Comparison of ENCODE assay signal across 13 cellular contexts in genomic region chr4:15455290-15455689, GRCh38. TPM values are rescaled to one million over a fixed set of nuclear protein-coding genes. Genes with fewer than 3 reads are reported as not detected.
DNase-seq lines count a peak whose midpoint lies in the region; ATAC-seq and TF ChIP-seq lines count a peak whose summit lies in the region.
"Had no signal": no experiment of that assay in that cellular context is flagged by ENCODE, and none has a peak within 500 bp of the region (broad histone marks: within the 10 kb centered on the region; RNA-seq: fewer than 3 reads in every experiment).

No MANE protein-coding gene starts in this region.

- H3K27me3 ChIP-seq in IMR-90 (ENCODE audit: control insufficient read depth, insufficient read depth, low read length) (no peaks in the 10 kb centered on the region; the same call in 1 of the 2 replicates), liver (ENCODE audit: control insufficient read depth in 4 of 4, insufficient read depth in 4 of 4, low read length in 3 of 4) (no peaks in the 10 kb centered on the region), transverse colon (no peaks in the 10 kb centered on the region)

- peak overlapping the region; percentile 45 for H2BK120ac ChIP-seq in IMR-90 (ENCODE audit: low read depth, low read length)

- H2AK9ac ChIP-seq in IMR-90 (replicated peaks; ENCODE audit: low read depth, low read length, poor library complexity), result no peak overlapping the region

- H2BK5ac ChIP-seq in IMR-90 (ENCODE audit: low read depth, low read length, poor library complexity, severe bottlenecking), result no peak overlapping the region

- H3K4me1 ChIP-seq in IMR-90 (ENCODE audit: control insufficient read depth, insufficient read depth, low read length) (peaks cover 36% of the 10 kb centered on the region), liver (ENCODE audit: control insufficient read depth in 4 of 4, insufficient read depth in 4 of 4, low read length in 3 of 4) (peaks cover 0 to 10% (median 5%) of the 10 kb centered on the region in 4 donors), transverse colon (peaks cover 0 to 23% (median 12%) of the 10 kb centered on the region in 4 donors)

- H2BK15ac ChIP-seq in IMR-90 (ENCODE audit: low read depth, low read length), result 0 out of 3 replicates have a peak overlapping the region, but pooled peaks have one; percentile 46

- peak overlapping the region; percentile 8 for H3K4ac ChIP-seq in IMR-90 (ENCODE audit: low read depth, low read length)

- TF ChIP-seq POLR2A in IMR-90 (IDR thresholded peaks at IDR 0.05; ENCODE audit: low read depth, low read length) (no peak), transverse colon (IDR thresholded peaks at IDR 0.05) (no peak)

- no peak overlapping the region for H2AFZ ChIP-seq in IMR-90 (replicated peaks; ENCODE audit: low read length, poor library complexity)

- no peak for TF ChIP-seq CTCF in IMR-90 (conservative IDR thresholded peaks at IDR 0.05; ENCODE audit: low read depth, low read length)
- no peak for TF ChIP-seq CTCF in liver (IDR thresholded peaks at IDR 0.05; ENCODE audit: low read depth, low read length, missing input control)
- no peak for TF ChIP-seq CTCF in transverse colon (IDR thresholded peaks at IDR 0.05)

- peak overlapping the region in 1 of 2 experiments; percentile 45; a peak in 1 of 4 replicates for H4K8ac ChIP-seq in IMR-90 (ENCODE audit: low read depth in 2 of 2, low read length in 2 of 2)

- CTCF ChIA-PET in IMR-90 (lab: Yijun Ruan, JAX), result interaction anchor here (0.6 kb wide), 1 partner anchor 182 kb away, joined by 6 read pairs; no protein-coding TSS in a partner anchor

- no TSS peak for BruUV-seq in IMR-90 (replicated peaks; lab: Mats Ljungman, UMichigan)

- DNase-seq in IMR-90 (peak; percentile 50), dedifferentiated amniotic fluid mesenchymal stem cell (ENCODE audit: extremely low spot score) (peak; percentile 48), transverse colon (peak; percentile 11), NCI-H748 (lab: John Stamatoyannopoulos, UW; ENCODE audit: unreplicated experiment) (no peak)
- no peak for DNase-seq in activated CD8-positive, alpha-beta memory T cell treated with anti-CD3 and anti-CD28 coated beads, Interleukin-2, amount 50 U/mL, for 48 hours
- DNase-seq: activated naive CD8-positive, alpha-beta T cell treated with anti-CD3 and anti-CD28 coated beads for 36 hours; effector CD8-positive, alpha-beta T cell; Kasumi-1; NCI-H2171 treated with DMSO at 0.1 percent for 48 hours had no signal

- no peak overlapping the region for H3K27ac ChIP-seq in IMR-90 (ENCODE audit: insufficient read depth, low read length)
- H3K27ac ChIP-seq in liver (ENCODE audit: low read depth in 1 of 2, low read length in 2 of 2), result peak overlapping the region in 1 of 2 donors; percentile 46
- peak overlapping the region in 2 of 4 donors; percentile 42 to 48 for H3K27ac ChIP-seq in transverse colon

- peak overlapping the region; percentile 57 for H3K18ac ChIP-seq in IMR-90 (ENCODE audit: low read depth, low read length)

- no peaks in the 10 kb centered on the region for H3K36me3 ChIP-seq in IMR-90 (ENCODE audit: control insufficient read depth, insufficient read depth, low read length)
- H3K36me3 ChIP-seq in liver (ENCODE audit: control insufficient read depth in 4 of 4, insufficient read depth in 3 of 4, low read depth in 1 of 4, low read length in 3 of 4), result no peaks in the 10 kb centered on the region
- H3K36me3 ChIP-seq in transverse colon, result no peaks in the 10 kb centered on the region

- H3K23ac ChIP-seq in IMR-90 (ENCODE audit: low read depth, low read length), result no peak overlapping the region

- ATAC-seq in IMR-90 (ENCODE audit: low read depth) (no peak), HG03432 (IDR thresholded peaks at IDR 0.05; ENCODE audit: unreplicated experiment) (no peak)

- TF ChIP-seq RAD21 in IMR-90 (IDR thresholded peaks at IDR 0.05; ENCODE audit: low read length), result no peak
- TF ChIP-seq RAD21 in liver (IDR thresholded peaks at IDR 0.05), result peak; percentile 35 to 56

- no peak overlapping the region for H3K56ac ChIP-seq in IMR-90 (ENCODE audit: extremely low read depth, insufficient read depth, low read length)

- intact Hi-C loops in IMR-90 (cut with micrococcal nuclease) (loop anchor here (5.0 kb wide), 1 partner anchor 438 kb away; no protein-coding TSS in a partner anchor), transverse colon (cut with DNase I; ENCODE audit: low total_unique reads) (no loop called here)

- POLR2A ChIA-PET in IMR-90 (lab: Charles Lee; ENCODE audit: unreplicated experiment), result no interaction called here

- H4K5ac ChIP-seq in IMR-90 (ENCODE audit: low read depth, low read length), result peak overlapping the region; percentile 17

- no peak for TF ChIP-seq EP300 in transverse colon (IDR thresholded peaks at IDR 0.05; ENCODE audit: low read depth)

- H2BK20ac ChIP-seq in IMR-90 (ENCODE audit: low read depth, low read length), result peak overlapping the region; percentile 2; the same call in 1 of the 2 replicates

- dilution Hi-C loops in IMR-90 (cut with HindIII; ENCODE audit: low sequenced_read_pairs, unreplicated experiment), result no loop called here

- H3K4me3 ChIP-seq in IMR-90 (ENCODE audit: insufficient read depth, low read depth, low read length), result no peak overlapping the region
- no peak overlapping the region for H3K4me3 ChIP-seq in liver (ENCODE audit: low read depth in 1 of 3, low read length in 3 of 3)
- no peak overlapping the region for H3K4me3 ChIP-seq in transverse colon
- H3K4me3 ChIP-seq: smooth muscle cell had no signal

- H3K79me1 ChIP-seq in IMR-90 (ENCODE audit: low read depth in 1 of 2, low read length in 2 of 2), result no peaks in the 10 kb centered on the region

- no CpG with 5 or more reads among the region's 3 CpGs for WGBS in IMR-90 (ENCODE audit: extremely low coverage in 2 of 2, insufficient read length in 1 of 2), 2 experiments
- 54% methylated on average over 3 of the region's 3 CpGs for WGBS in liver
- WGBS in transverse colon (ENCODE audit: low coverage in 1 of 2), 2 donors, result 71 to 100% methylated on average over 1 to 3 of the region's 3 CpGs

- H2AK5ac ChIP-seq in IMR-90 (ENCODE audit: low read depth, low read length), result peak overlapping the region; percentile 48; the same call in 1 of the 2 replicates

- no peak overlapping the region for H3K9ac ChIP-seq in IMR-90 (ENCODE audit: low read depth, low read length)
- H3K9ac ChIP-seq in liver (ENCODE audit: low read depth in 1 of 2, low read length in 2 of 2), result no peak overlapping the region

- H3K4me2 ChIP-seq in IMR-90 (ENCODE audit: low read depth, low read length), result no peak overlapping the region

- H4K91ac ChIP-seq in IMR-90 (ENCODE audit: insufficient read depth, low read depth, low read length), result peak overlapping the region; percentile 0; the same call in 1 of the 2 replicates

- peaks cover 8% of the 10 kb centered on the region; the same call in 1 of the 2 replicates for H4K20me1 ChIP-seq in IMR-90 (ENCODE audit: insufficient read depth, low read length)

- H3K9me3 ChIP-seq in IMR-90 (ENCODE audit: control insufficient read depth, insufficient read depth, low read length) (no peaks in the 10 kb centered on the region), liver (ENCODE audit: control insufficient read depth in 4 of 4, low read length in 3 of 4) (no peaks in the 10 kb centered on the region), transverse colon (no peaks in the 10 kb centered on the region)

- H3K9me1 ChIP-seq in IMR-90 (ENCODE audit: insufficient read depth, low read length), result peaks cover 18% of the 10 kb centered on the region

- H3K14ac ChIP-seq in IMR-90 (replicated peaks; ENCODE audit: low read depth, low read length), result no peak overlapping the region

- in situ Hi-C loops in IMR-90 (cut with MboI; ENCODE audit: low sequenced_read_pairs), result loop anchor here (5.0 to 25.0 kb wide), 5 partner anchors 120 to 1818 kb away; partner anchors contain the start of gene BOD1L1
- in situ Hi-C loops in transverse colon (cut with MboI; ENCODE audit: low pct_ligation_motif_present in 1 of 4, low pct_unique_long_range_greater_than_20kb in 1 of 4, low sequenced_read_pairs in 3 of 4), result loop anchor here (5.0 to 25.0 kb wide), 3 partner anchors 218 to 443 kb away; partner anchors contain the start of gene CPEB2 (in 1 of the 4)

TF ChIP-seq in IMR-90, 13 proteins besides CTCF, POLR2A, EP300 and RAD21:
- TF ChIP-seq CEBPB (IDR thresholded peaks at IDR 0.05; ENCODE audit: low read depth, low read length), result peak; percentile 88
- TF ChIP-seq RCOR1 (IDR thresholded peaks at IDR 0.05; ENCODE audit: insufficient replicate concordance, low read length), result no peak

TF ChIP-seq in liver, 16 proteins besides CTCF, POLR2A, EP300 and RAD21 (continues in another document):
- TF ChIP-seq FOXA1 (IDR thresholded peaks at IDR 0.05) (peak; percentile 8), RXRA (IDR thresholded peaks at IDR 0.05) (peak; percentile 48 to 73), ATF3 (IDR thresholded peaks at IDR 0.05) (peak; percentile 66), FOXA2 (IDR thresholded peaks at IDR 0.05) (peak; percentile 41), SP1 (IDR thresholded peaks at IDR 0.05) (peak; percentile 63), GABPA (IDR thresholded peaks at IDR 0.05 in 1 of 2, conservative IDR thresholded peaks at IDR 0.05 in 1 of 2) (no peak), HNF4A (conservative IDR thresholded peaks at IDR 0.05) (peak; percentile 41 to 56), JUND (IDR thresholded peaks at IDR 0.05) (peak in 1 of 2 donors; percentile 64), YY1 (IDR thresholded peaks at IDR 0.05) (peak; percentile 61), MAX (IDR thresholded peaks at IDR 0.05) (no peak), HNF4G (IDR thresholded peaks at IDR 0.05) (no peak), NR2F2 (IDR thresholded peaks at IDR 0.05) (no peak)

RNA-seq across cellular contexts. Expression of gene CC2D2A, which starts 14.4 kb away (rescaled TPM):
- total RNA-seq in IMR-90 (2012; rRNA removed) (21.9 and 26.3 TPM in 2 replicates), liver (1 to 10 TPM; 2.9 to 3.8 TPM), transverse colon (10 to 100 TPM in 2 of 4 donors, 1 to 10 TPM in 2; 5.6 to 36.7 (median 9.6) TPM)
- polyA plus RNA-seq in IMR-90 (2012; rRNA removed) (16.7 and 20.8 TPM in 2 replicates), liver (1 to 10 TPM; 2.3 to 2.8 TPM)
- polyA plus RNA-seq in IMR-90 (2012; cell fraction: cytosol; rRNA removed), result 4.7 and 14.8 TPM in 2 replicates
- polyA plus RNA-seq in IMR-90 (2012; cell fraction: nucleus; rRNA removed; ENCODE audit: low replicate concordance), result 5.9 and 31.6 TPM in 2 replicates
- total RNA-seq: activated CD8-positive, alpha-beta memory T cell treated with anti-CD3 and anti-CD28 coated beads for 36 hours; activated naive CD8-positive, alpha-beta T cell treated with anti-CD3 and anti-CD28 coated beads for 36 hours had no signal

RNA-seq across cellular contexts. Expression of gene C1QTNF7, which starts 27.5 kb away (rescaled TPM):
- total RNA-seq in IMR-90 (2012; rRNA removed), result 0.18 and 0.28 TPM in 2 replicates
- 0.12 and 0.23 TPM in 2 replicates for polyA plus RNA-seq in IMR-90 (2012; rRNA removed)
- polyA plus RNA-seq in IMR-90 (2012; cell fraction: cytosol; rRNA removed), result 0.01 and 0.10 TPM in 2 replicates
- polyA plus RNA-seq in IMR-90 (2012; cell fraction: nucleus; rRNA removed; ENCODE audit: low replicate concordance), result 0.10 TPM in 1 of 2 replicates, not detected in the other
- total RNA-seq in liver, result under 1 TPM; 0.33 to 0.51 TPM
- under 1 TPM; 0.43 to 0.55 TPM for polyA plus RNA-seq in liver
- 1 to 10 TPM in 3 of 4 donors, not detected in 1; 3.7 to 8.4 (median 3.7) TPM for total RNA-seq in transverse colon
- total RNA-seq: activated naive CD8-positive, alpha-beta T cell treated with anti-CD3 and anti-CD28 coated beads for 36 hours had no signal

Comparison
In these comparisons a context has a peak if more than half of its experiments do, and no peak if none do; other contexts are left out.
1. DNase-seq: peak in IMR-90 (single experiment), dedifferentiated amniotic fluid mesenchymal stem cell (single experiment) and transverse colon (single experiment); none in NCI-H748 (single experiment) and activated CD8-positive, alpha-beta memory T cell treated with anti-CD3 and anti-CD28 coated beads, Interleukin-2, amount 50 U/mL, for 48 hours (single experiment).